10 cellular contexts compared by ENCODE assay signal in the genomic region with DNA sequence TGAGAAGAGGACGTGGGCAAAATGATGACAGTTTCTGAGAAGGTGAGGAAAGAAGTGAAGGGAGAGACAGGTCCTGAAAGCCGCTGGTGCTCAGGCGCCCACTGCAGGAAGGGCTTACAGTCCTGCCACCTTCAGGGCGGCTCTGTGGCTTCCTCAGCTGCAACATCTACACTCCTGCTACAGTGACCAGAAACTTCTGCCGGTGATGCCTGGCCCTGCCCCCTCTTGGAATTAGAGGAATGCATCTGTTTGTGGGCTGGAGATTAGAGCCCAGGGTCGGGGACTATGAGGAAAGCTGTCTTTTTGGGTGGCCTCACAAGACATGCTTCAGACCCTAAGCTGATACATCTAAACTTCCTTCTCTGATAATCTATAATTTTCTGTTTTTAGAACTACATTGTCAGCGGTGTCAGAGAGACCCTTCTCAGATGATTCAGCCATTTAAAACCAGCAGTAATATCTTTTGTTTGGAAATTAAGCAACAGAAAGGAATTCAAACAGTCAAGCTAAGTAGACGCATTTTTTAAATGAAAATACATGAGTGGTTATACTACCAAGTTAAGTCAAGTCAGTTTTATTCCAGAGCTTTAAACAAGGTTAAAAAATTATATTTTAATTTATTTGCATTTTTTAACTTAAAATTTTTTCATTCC. TPM values are rescaled to one million over a fixed set of nuclear protein-coding genes. Genes with fewer than 3 reads are reported as not detected.
A peak's percentile ranks its signal among the peaks of the same experiment; 100 is the strongest.
DNase-seq lines count a peak whose midpoint lies in the region; ATAC-seq and TF ChIP-seq lines count a peak whose summit lies in the region.
"Had no signal": no experiment of that assay in that cellular context is flagged by ENCODE, and none has a peak within 500 bp of the region (broad histone marks: within the 10 kb centered on the region; RNA-seq: fewer than 3 reads in every experiment).

No MANE protein-coding gene starts in this region.

- DNase-seq in EL (peak; percentile 74), NAMALWA (ENCODE audit: low spot score) (peak; percentile 5), coronary artery (ENCODE audit: low spot score) (no peak), myocyte (ENCODE audit: low read depth) (peak; percentile 31), hippocampal formation (lab: John Stamatoyannopoulos, UW) (no peak), HPDE6-E6E7 (ENCODE audit: extremely low spot score) (no peak)
- DNase-seq: effector CD4-positive, alpha-beta T cell; stimulated activated CD4-positive, alpha-beta T cell treated with anti-CD3 and anti-CD28 coated beads, Interleukin-4, amount 100 ng/mL, for 4 hours had no signal

- TF ChIP-seq CTCF in coronary artery (IDR thresholded peaks at IDR 0.05) = no peak

- no peak for ATAC-seq in GM18498 (IDR thresholded peaks at IDR 0.05; ENCODE audit: unreplicated experiment)
- no peak for ATAC-seq in GM18868 (IDR thresholded peaks at IDR 0.05; ENCODE audit: unreplicated experiment)

- peak overlapping the region; percentile 67 to 68 for H3K27ac ChIP-seq in coronary artery

- H3K4me3 ChIP-seq in coronary artery = peak overlapping the region; percentile 51

RNA-seq across cellular contexts. Expression of a gene that starts 30.4 kb away (rescaled TPM):
- 0.16 TPM in 2 replicates for total RNA-seq in myocyte
- polyA plus RNA-seq in myocyte (2012) = 0.43 TPM

Comparison
In these comparisons a context has a peak if more than half of its experiments do, and no peak if none do; other contexts are left out.
1. DNase-seq: peak in EL (single experiment), NAMALWA (single experiment) and myocyte (single experiment); none in coronary artery (single experiment), hippocampal formation (0 of 2) and HPDE6-E6E7 (single experiment).